ENCODE assay signal across 8 cellular contexts in the genomic region with DNA sequence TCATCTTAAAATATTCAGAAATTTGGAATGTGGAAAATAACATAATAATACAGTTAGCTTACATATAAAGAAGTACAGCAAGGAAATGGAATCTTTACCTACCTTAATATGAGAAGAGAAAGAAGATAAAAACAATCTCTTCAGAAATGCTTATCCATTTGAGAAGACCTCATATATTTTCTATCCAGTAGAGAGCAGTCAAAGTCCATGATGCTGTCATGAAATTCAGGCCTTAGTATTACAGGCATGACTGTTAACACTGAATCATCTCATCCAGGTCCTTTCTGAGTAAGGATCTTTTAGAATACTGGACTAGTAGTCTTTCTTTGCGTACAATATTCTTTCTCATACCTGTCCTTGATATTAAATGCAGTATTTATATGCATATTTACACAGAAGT.
DNase-seq lines count a peak whose midpoint lies in the region; ATAC-seq and TF ChIP-seq lines count a peak whose summit lies in the region.

No MANE protein-coding gene starts in this region.

- CTCF ChIA-PET in activated naive CD4-positive, alpha-beta T cell treated with anti-CD3 and anti-CD28 coated beads for 36 hours (lab: Charles Lee): no interaction called here

- H3K27me3 ChIP-seq in sigmoid colon: no peaks in the 10 kb centered on the region

- no peak overlapping the region for H3K4me3 Mint-ChIP-seq in immature natural killer cell
- H3K4me3 Mint-ChIP-seq in activated naive CD4-positive, alpha-beta T cell treated with anti-CD3 and anti-CD28 coated beads for 36 hours: no peak overlapping the region

- no peaks in the 10 kb centered on the region for H3K36me3 ChIP-seq in sigmoid colon

- no peaks in the 10 kb centered on the region for H3K36me3 Mint-ChIP-seq in immature natural killer cell
- H3K36me3 Mint-ChIP-seq in activated naive CD4-positive, alpha-beta T cell treated with anti-CD3 and anti-CD28 coated beads for 36 hours (ENCODE audit: low read depth): no peaks in the 10 kb centered on the region

- no peak for TF ChIP-seq EP300 in sigmoid colon (IDR thresholded peaks at IDR 0.05)

- H3K9me3 Mint-ChIP-seq in immature natural killer cell: peaks cover 3 to 25% (median 10%) of the 10 kb centered on the region in 6 donors
- peaks cover 1% of the 10 kb centered on the region for H3K9me3 Mint-ChIP-seq in activated naive CD4-positive, alpha-beta T cell treated with anti-CD3 and anti-CD28 coated beads for 36 hours

- peak; percentile 82 for ATAC-seq in GM21619 (IDR thresholded peaks at IDR 0.05; ENCODE audit: unreplicated experiment)

- WGBS in sigmoid colon, 2 donors: 0% methylated on average over 1 of the region's 1 CpG

- H3K27ac ChIP-seq in sigmoid colon: no peak overlapping the region

- TF ChIP-seq POLR2A in sigmoid colon (IDR thresholded peaks at IDR 0.05): no peak

- intact Hi-C loops in sigmoid colon (cut with DNase I): loop anchor here (1.0 to 2.0 kb wide), 2 partner anchors 795 to 800 kb away; no protein-coding TSS in a partner anchor
- intact Hi-C loops in activated naive CD4-positive, alpha-beta T cell treated with anti-CD3 and anti-CD28 coated beads for 36 hours (cut with micrococcal nuclease): loop anchor here (2.0 kb wide), 1 partner anchor 795 kb away; no protein-coding TSS in a partner anchor

- H3K27me3 Mint-ChIP-seq in immature natural killer cell (ENCODE audit: low read depth in 3 of 3): peaks cover 0 to 1% (median 0%) of the 10 kb centered on the region in 3 donors
- no peaks in the 10 kb centered on the region for H3K27me3 Mint-ChIP-seq in activated naive CD4-positive, alpha-beta T cell treated with anti-CD3 and anti-CD28 coated beads for 36 hours (ENCODE audit: low read depth)

- no peak overlapping the region for H3K27ac Mint-ChIP-seq in immature natural killer cell
- H3K27ac Mint-ChIP-seq in activated naive CD4-positive, alpha-beta T cell treated with anti-CD3 and anti-CD28 coated beads for 36 hours: no peak overlapping the region

- TF ChIP-seq CTCF in LNCAP (IDR thresholded peaks at IDR 0.05): peak; percentile 18; the same call in 1 of the 2 replicates
- peak; percentile 50 for TF ChIP-seq CTCF in epithelial cell of proximal tubule (conservative IDR thresholded peaks at IDR 0.05; ENCODE audit: low read depth, low read length)
- TF ChIP-seq CTCF in sigmoid colon (IDR thresholded peaks at IDR 0.05): peak; percentile 10 to 52 (median 26)

- peak; percentile 64 for DNase-seq in EL
- peak; percentile 10 for DNase-seq in epithelial cell of proximal tubule (ENCODE audit: low read depth)
- DNase-seq in sigmoid colon: no peak
- DNase-seq in immature natural killer cell: no peak
- DNase-seq in effector CD4-positive, alpha-beta T cell: no peak
- DNase-seq in activated naive CD4-positive, alpha-beta T cell treated with anti-CD3 and anti-CD28 coated beads for 36 hours: no peak

- no peaks in the 10 kb centered on the region for H3K9me3 ChIP-seq in sigmoid colon

- no peaks in the 10 kb centered on the region for H3K4me1 Mint-ChIP-seq in immature natural killer cell
- no peaks in the 10 kb centered on the region for H3K4me1 Mint-ChIP-seq in activated naive CD4-positive, alpha-beta T cell treated with anti-CD3 and anti-CD28 coated beads for 36 hours (ENCODE audit: low read depth)

- H3K4me1 ChIP-seq in sigmoid colon: no peaks in the 10 kb centered on the region

- H3K4me3 ChIP-seq in epithelial cell of proximal tubule (ENCODE audit: low read depth, low read length) (no peak overlapping the region), sigmoid colon (no peak overlapping the region)

Comparison
In these comparisons a context has a peak if more than half of its experiments do, and no peak if none do; other contexts are left out.
1. DNase-seq: peak in EL (single experiment) and epithelial cell of proximal tubule (single experiment); none in sigmoid colon (single experiment), immature natural killer cell (0 of 3), effector CD4-positive, alpha-beta T cell (single experiment) and activated naive CD4-positive, alpha-beta T cell treated with anti-CD3 and anti-CD28 coated beads for 36 hours (single experiment).
2. Peak in every context shown above with its lines, with median percentiles within 50 percentile points of each other: CTCF ChIP-seq.